Comparison of ENCODE assay signal across 8 cellular contexts in the genomic region with DNA sequence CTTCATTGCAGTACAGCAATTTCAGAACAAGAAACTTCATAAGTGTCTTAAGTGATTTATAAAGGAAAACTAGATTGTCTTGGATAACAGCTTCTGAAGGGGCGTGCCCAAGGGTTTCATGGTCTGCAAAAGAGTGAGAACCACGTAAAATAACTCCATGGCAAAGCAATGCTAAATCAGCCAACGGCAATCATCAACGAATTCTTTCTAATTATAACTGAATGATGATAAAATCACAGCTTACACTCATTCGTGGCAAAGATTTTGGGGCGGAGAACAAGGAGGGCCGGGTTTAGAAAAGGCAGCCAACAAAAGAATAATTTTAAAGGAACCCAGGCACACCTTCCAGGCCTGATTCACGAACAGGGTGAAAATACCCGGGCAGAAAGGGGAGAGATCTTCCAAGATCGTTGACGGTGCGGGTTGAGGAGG. TPM values are rescaled to one million over a fixed set of nuclear protein-coding genes. Genes with fewer than 3 reads are reported as not detected.
DNase-seq lines count a peak whose midpoint lies in the region; ATAC-seq and TF ChIP-seq lines count a peak whose summit lies in the region.

No MANE protein-coding gene starts in this region.

- no peaks in the 10 kb centered on the region for H4K20me1 ChIP-seq in mammary epithelial cell (ENCODE audit: insufficient read depth, low read length)

- H3K27me3 ChIP-seq in mammary epithelial cell (ENCODE audit: insufficient read depth, low read length), result no peaks in the 10 kb centered on the region

- no TSS peak for BruUV-seq in mammary epithelial cell (replicated peaks; lab: Mats Ljungman, UMichigan)

- peaks cover 15% of the 10 kb centered on the region for H3K4me1 ChIP-seq in mammary epithelial cell (ENCODE audit: insufficient read depth, low read length)

- CTCF ChIA-PET in mammary epithelial cell (lab: Charles Lee; ENCODE audit: low non-redundant PET), result no interaction called here

- peak overlapping the region; percentile 89 to 99 (median 91) for H3K4me3 ChIP-seq in mammary epithelial cell (replicated peaks in 1 of 3; ENCODE audit: insufficient read depth in 1 of 3, low read depth in 2 of 3, low read length in 3 of 3)

- ATAC-seq in HG02642 (IDR thresholded peaks at IDR 0.05; ENCODE audit: poor library complexity, unreplicated experiment), result no peak

- H3K36me3 ChIP-seq in mammary epithelial cell (ENCODE audit: insufficient read depth, low read length), result no peaks in the 10 kb centered on the region

- peaks cover 50% of the 10 kb centered on the region for H3K79me2 ChIP-seq in mammary epithelial cell (ENCODE audit: insufficient read depth, low read length)

- peak in 2 of 3 donors; percentile 1 to 2 for DNase-seq in stimulated activated CD4-positive, alpha-beta T cell treated with anti-CD3 and anti-CD28 coated beads, Interleukin-12 subunit alpha, Interleukin-12 subunit beta, amount 100 ng/mL, for 48 hours (ENCODE audit: low read depth in 2 of 3, low spot score in 1 of 3)
- no peak for DNase-seq in stimulated activated CD4-positive, alpha-beta T cell treated with anti-CD3 and anti-CD28 coated beads, Interleukin-12 subunit alpha, Interleukin-12 subunit beta, amount 100 ng/mL, for 4 hours
- DNase-seq in NCI-H69 (lab: John Stamatoyannopoulos, UW) (peak; percentile 77), mammary epithelial cell (peak; percentile 44), left kidney (ENCODE audit: low read depth, low spot score) (peak; percentile 47), substantia nigra (lab: John Stamatoyannopoulos, UW) (peak in 1 of 49 donors; percentile 46), NCI-H345 treated with DMSO at 0.1 percent for 48 hours (lab: John Stamatoyannopoulos, UW; ENCODE audit: unreplicated experiment) (no peak)

- H3K4me2 ChIP-seq in mammary epithelial cell (ENCODE audit: insufficient read depth, low read depth, low read length), result peak overlapping the region; percentile 87

- intact Hi-C loops in mammary epithelial cell (cut with micrococcal nuclease), result no loop called here

- H3K9me3 ChIP-seq in mammary epithelial cell (replicated peaks; ENCODE audit: insufficient read depth, low read length), result no peaks in the 10 kb centered on the region

- in situ Hi-C loops in mammary epithelial cell (cut with MboI; ENCODE audit: low sequenced_read_pairs in 2 of 2), result no loop called here

- peak overlapping the region; percentile 96 for H2AFZ ChIP-seq in mammary epithelial cell (ENCODE audit: low read depth, low read length)

- H3K27ac ChIP-seq in mammary epithelial cell (ENCODE audit: insufficient read depth, low read depth, low read length) (peak overlapping the region; percentile 77), substantia nigra (ENCODE audit: low read depth, low read length, poor library complexity, severe bottlenecking) (peak overlapping the region; percentile 91)

- dilution Hi-C loops in mammary epithelial cell (cut with HindIII; ENCODE audit: low sequenced_read_pairs), result no loop called here

- H3K9ac ChIP-seq in mammary epithelial cell (ENCODE audit: insufficient read depth, low read length), result peak overlapping the region; percentile 89

- no peak for TF ChIP-seq CTCF in mammary epithelial cell (conservative IDR thresholded peaks at IDR 0.05 in 1 of 2, IDR thresholded peaks at IDR 0.05 in 1 of 2; ENCODE audit: extremely low read depth in 1 of 2, insufficient read depth in 1 of 2, low read depth in 1 of 2, low read length in 2 of 2)

- 0% methylated on average over 12 of the region's 12 CpGs for WGBS in mammary epithelial cell (ENCODE audit: low coverage, missing lambda C conversion rate)

RNA-seq across cellular contexts. Expression of a gene that starts 0.6 kb away (rescaled TPM):
- total RNA-seq in mammary epithelial cell, result 10 to 100 TPM; 11.2 to 23.5 TPM
- polyA plus RNA-seq in mammary epithelial cell, result 3.1 TPM
- polyA minus RNA-seq in mammary epithelial cell, result 8.4 TPM

RNA-seq across cellular contexts. Expression of a gene that starts 54.0 kb away (rescaled TPM):
- 10 to 100 TPM in 1 of 2 donors, 1 to 10 TPM in 1; 3.2 to 21.9 TPM for total RNA-seq in mammary epithelial cell
- polyA plus RNA-seq in mammary epithelial cell, result 6.7 TPM
- 22.8 TPM for polyA minus RNA-seq in mammary epithelial cell

Comparison
In these comparisons a context has a peak if more than half of its experiments do, and no peak if none do; other contexts are left out.
1. DNase-seq: peak in stimulated activated CD4-positive, alpha-beta T cell treated with anti-CD3 and anti-CD28 coated beads, Interleukin-12 subunit alpha, Interleukin-12 subunit beta, amount 100 ng/mL, for 48 hours (2 of 3), NCI-H69 (single experiment), mammary epithelial cell (single experiment) and left kidney (single experiment); none in stimulated activated CD4-positive, alpha-beta T cell treated with anti-CD3 and anti-CD28 coated beads, Interleukin-12 subunit alpha, Interleukin-12 subunit beta, amount 100 ng/mL, for 4 hours (single experiment) and NCI-H345 treated with DMSO at 0.1 percent for 48 hours (single experiment).